In genomic region chr2:102066554-102066953, GRCh38 we compare ENCODE assay signal across 11 cellular contexts.
"Had no signal": no experiment of that assay in that cellular context is flagged by ENCODE, and none has a peak within 500 bp of the region (broad histone marks: within the 10 kb centered on the region; RNA-seq: fewer than 3 reads in every experiment).

No MANE protein-coding gene starts in this region.

- H3K4me3 ChIP-seq: dorsolateral prefrontal cortex had no signal

- H3K27me3 ChIP-seq: dorsolateral prefrontal cortex had no signal

- ATAC-seq: activated CD4-positive, CD25-positive, alpha-beta regulatory T cell treated with anti-CD3 and anti-CD28 coated beads, Interleukin-2, amount 50 U/mL, for 24 hours; left lobe of liver; sciatic nerve had no signal

- H3K27ac ChIP-seq: dorsolateral prefrontal cortex had no signal

- H3K9me3 Mint-ChIP-seq: activated T-helper 1 cell treated with anti-CD3 and anti-CD28 coated beads, Interleukin-12 subunit alpha, Interleukin-12 subunit beta, Interleukin-2, Interleukin-4 antibody, amounts not matched to agents 30 ng/mL and 10 ng/mL and 1 ng/mL, durations not matched to agents 14 hours and 24 hours and 36 hours had no signal

- DNase-seq: activated CD4-positive, alpha-beta T cell treated with anti-CD3 and anti-CD28 coated beads, Interleukin-2, amount 50 U/mL, for 1 hour; activated CD8-positive, alpha-beta memory T cell treated with anti-CD3 and anti-CD28 coated beads for 24 hours; activated naive CD4-positive, alpha-beta T cell treated with Interleukin-2 at 50 U/mL for 16 hours; dorsolateral prefrontal cortex; stimulated activated CD4-positive, alpha-beta T cell treated with anti-CD3 and anti-CD28 coated beads, Interleukin-12 subunit alpha, Interleukin-12 subunit beta, amount 100 ng/mL, for 4 hours; stimulated activated CD4-positive, alpha-beta T cell treated with anti-CD3 and anti-CD28 coated beads, Interleukin-2, amount 100 ng/mL, for 24 hours had no signal

- H3K4me3 Mint-ChIP-seq: activated T-helper 1 cell treated with anti-CD3 and anti-CD28 coated beads, Interleukin-12 subunit alpha, Interleukin-12 subunit beta, Interleukin-2, Interleukin-4 antibody, amounts not matched to agents 30 ng/mL and 10 ng/mL and 1 ng/mL, durations not matched to agents 14 hours and 24 hours and 36 hours; neural crest cell had no signal

- H3K27ac Mint-ChIP-seq: activated T-helper 1 cell treated with anti-CD3 and anti-CD28 coated beads, Interleukin-12 subunit alpha, Interleukin-12 subunit beta, Interleukin-2, Interleukin-4 antibody, amounts not matched to agents 30 ng/mL and 10 ng/mL and 1 ng/mL, durations not matched to agents 14 hours and 24 hours and 36 hours had no signal
